13 cellular contexts compared by ENCODE assay signal in genomic region chr10:119973261-119973660, GRCh38.
DNase-seq lines count a peak whose midpoint lies in the region; TF ChIP-seq lines count a peak whose summit lies in the region.
"Had no signal": no experiment of that assay in that cellular context is flagged by ENCODE, and none has a peak within 500 bp of the region (broad histone marks: within the 10 kb centered on the region; RNA-seq: fewer than 3 reads in every experiment).

No MANE protein-coding gene starts in this region.

- no peak overlapping the region for H3K4me3 ChIP-seq in fibroblast of pulmonary artery (replicated peaks; ENCODE audit: low read depth, low read length)
- no peak overlapping the region for H3K4me3 ChIP-seq in coronary artery

- H3K27ac ChIP-seq in coronary artery = no peak overlapping the region

- DNase-seq in Daoy (ENCODE audit: low read depth) = peak; percentile 19
- DNase-seq in HT1080 (ENCODE audit: low read depth) = peak; percentile 40
- DNase-seq in RPMI7951 (ENCODE audit: low read depth) = peak; percentile 34
- DNase-seq in fibroblast of pulmonary artery (ENCODE audit: low read depth) = peak; percentile 2
- no peak for DNase-seq in NCI-H1694 treated with DMSO at 0.1 percent for 48 hours (lab: John Stamatoyannopoulos, UW)
- DNase-seq in cerebellar nuclear complex (lab: John Stamatoyannopoulos, UW) = no peak
- no peak for DNase-seq in activated gamma-delta T cell (lab: John Stamatoyannopoulos, UW)
- DNase-seq in coronary artery (ENCODE audit: low spot score) = no peak
- DNase-seq: activated CD4-positive, alpha-beta memory T cell treated with anti-CD3 and anti-CD28 coated beads, Interleukin-2, amount 10 ng/mL, durations not matched to agents 7 days and 5 days; AML-193; amygdala; NCI-H446; retina had no signal

- TF ChIP-seq CTCF in fibroblast of pulmonary artery (IDR thresholded peaks at IDR 0.05; ENCODE audit: low read length, missing control alignments) (no peak), coronary artery (IDR thresholded peaks at IDR 0.05) (no peak)

Comparison
In these comparisons a context has a peak if more than half of its experiments do, and no peak if none do; other contexts are left out.
1. DNase-seq: peak in Daoy (single experiment), HT1080 (single experiment), RPMI7951 (single experiment) and fibroblast of pulmonary artery (single experiment); none in NCI-H1694 treated with DMSO at 0.1 percent for 48 hours (single experiment), cerebellar nuclear complex (0 of 2), activated gamma-delta T cell (single experiment) and coronary artery (single experiment).